Comparison of ENCODE assay signal across 1 cellular context in genomic region chr6:163579111-163579879, GRCh38.
TF ChIP-seq lines count a peak whose summit lies in the region.

No MANE protein-coding gene starts in this region.

TF ChIP-seq in WTC11, 78 proteins besides CTCF, POLR2A, EP300 and RAD21 (continued from another document):
- TF ChIP-seq, protein P1, sequence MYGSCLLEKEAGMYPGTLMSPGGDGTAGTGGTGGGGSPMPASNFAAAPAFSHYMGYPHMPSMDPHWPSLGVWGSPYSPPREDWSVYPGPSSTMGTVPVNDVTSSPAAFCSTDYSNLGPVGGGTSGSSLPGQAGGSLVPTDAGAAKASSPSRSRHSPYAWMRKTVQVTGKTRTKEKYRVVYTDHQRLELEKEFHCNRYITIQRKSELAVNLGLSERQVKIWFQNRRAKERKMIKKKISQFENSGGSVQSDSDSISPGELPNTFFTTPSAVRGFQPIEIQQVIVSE (CRISPR knock-in tag; IDR thresholded peaks at IDR 0.05; ENCODE audit: borderline replicate concordance): no peak
